Comparison of ENCODE assay signal across 10 cellular contexts in the genomic region with DNA sequence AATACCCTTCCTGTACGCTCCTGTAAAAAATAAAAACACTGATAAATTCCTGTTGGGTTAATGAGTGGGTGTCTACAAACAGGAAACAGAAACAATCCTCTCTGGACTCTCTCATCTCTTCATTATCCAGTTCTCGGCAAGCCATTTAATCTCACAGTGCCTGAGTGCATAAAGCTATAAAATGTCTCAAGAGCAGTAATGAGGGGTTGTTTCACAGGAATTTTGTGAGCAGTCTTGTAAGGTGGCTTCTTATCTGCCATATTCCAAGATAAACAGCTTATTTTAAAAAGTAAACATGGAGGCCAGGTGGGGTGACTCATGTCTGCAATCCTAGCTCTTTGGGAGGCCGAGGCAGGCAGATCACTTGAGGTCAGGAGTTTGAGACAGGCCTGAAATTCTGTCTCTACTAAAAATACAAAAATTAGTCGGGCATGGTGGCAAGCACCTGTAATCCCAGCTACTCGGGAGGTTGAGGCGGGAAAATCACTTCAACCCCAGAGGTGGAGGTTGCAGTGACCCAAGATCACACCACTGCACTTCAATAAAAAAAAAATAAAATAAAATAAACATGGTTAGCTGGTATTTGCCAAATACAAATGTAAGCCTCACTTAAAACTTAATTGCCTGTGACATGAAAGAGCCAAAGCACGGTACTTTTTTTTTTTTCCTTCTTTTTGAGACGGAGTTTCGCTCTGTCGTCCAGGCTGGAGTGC. TPM values are rescaled to one million over a fixed set of nuclear protein-coding genes. Genes with fewer than 3 reads are reported as not detected.
DNase-seq lines count a peak whose midpoint lies in the region; ATAC-seq and TF ChIP-seq lines count a peak whose summit lies in the region.
"Had no signal": no experiment of that assay in that cellular context is flagged by ENCODE, and none has a peak within 500 bp of the region (broad histone marks: within the 10 kb centered on the region; RNA-seq: fewer than 3 reads in every experiment).

No MANE protein-coding gene starts in this region.

- intact Hi-C loops in A673 (cut with micrococcal nuclease; ENCODE audit: unreplicated experiment) (no loop called here), body of pancreas (cut with DNase I) (no loop called here)

- TF ChIP-seq CTCF in A673 (conservative IDR thresholded peaks at IDR 0.05; ENCODE audit: low read depth, low read length): no peak
- TF ChIP-seq CTCF in body of pancreas (IDR thresholded peaks at IDR 0.05): no peak

- POLR2A ChIA-PET in A673 (lab: Charles Lee; ENCODE audit: low non-redundant PET): interaction anchor here (0.6 to 0.7 kb wide), 2 partner anchors 38 to 1872 kb away, joined by 4 to 8 read pairs; no protein-coding TSS in a partner anchor

- no peak for ATAC-seq in body of pancreas
- no peak for ATAC-seq in GM21381 (IDR thresholded peaks at IDR 0.05; ENCODE audit: unreplicated experiment)
- ATAC-seq in GM18858 (IDR thresholded peaks at IDR 0.05; ENCODE audit: unreplicated experiment): no peak
- no peak for ATAC-seq in HG02571 (IDR thresholded peaks at IDR 0.05; ENCODE audit: unreplicated experiment)

- no peak for TF ChIP-seq POLR2A in body of pancreas (IDR thresholded peaks at IDR 0.05)

- H3K36me3 ChIP-seq in A673 (ENCODE audit: insufficient read depth, low read length, poor library complexity, severe bottlenecking) (no peaks in the 10 kb centered on the region), HUES48 (ENCODE audit: control insufficient read depth, insufficient read depth, low read length) (no peaks in the 10 kb centered on the region), body of pancreas (replicated peaks in 1 of 2; ENCODE audit: insufficient read depth in 1 of 2, low read depth in 2 of 2) (peaks cover 0 to 2% of the 10 kb centered on the region in 2 donors), mesodermal cell (ENCODE audit: control insufficient read depth, insufficient read depth, low read length) (peaks cover 38% of the 10 kb centered on the region)

- 63 to 70% methylated on average over 10 of the region's 10 CpGs for WGBS in body of pancreas, 2 donors
- WGBS in mesodermal cell (ENCODE audit: insufficient coverage in 2 of 2), 2 experiments: 39 to 86% methylated on average over 2 to 7 of the region's 10 CpGs

- H3K27me3 ChIP-seq in A673 (replicated peaks; ENCODE audit: insufficient read depth, low read depth, low read length, poor library complexity) (no peaks in the 10 kb centered on the region), HUES48 (ENCODE audit: control insufficient read depth, insufficient read depth, low read length) (no peaks in the 10 kb centered on the region), body of pancreas (no peaks in the 10 kb centered on the region)

- peaks cover 33% of the 10 kb centered on the region for H3K4me1 ChIP-seq in A673 (ENCODE audit: insufficient read depth, low read length, poor library complexity, severe bottlenecking)
- peaks cover 10% of the 10 kb centered on the region for H3K4me1 ChIP-seq in HUES48 (ENCODE audit: control insufficient read depth, insufficient read depth, low read length)
- H3K4me1 ChIP-seq in body of pancreas: peaks cover 7% of the 10 kb centered on the region
- H3K4me1 ChIP-seq in mesodermal cell (ENCODE audit: control insufficient read depth, insufficient read depth, low read length, poor library complexity, severe bottlenecking): peaks cover 9% of the 10 kb centered on the region

- H3K9me3 ChIP-seq in A673 (ENCODE audit: low read depth, low read length, poor library complexity, severe bottlenecking) (no peaks in the 10 kb centered on the region), HUES48 (ENCODE audit: control insufficient read depth, insufficient read depth, low read length) (no peaks in the 10 kb centered on the region), body of pancreas (no peaks in the 10 kb centered on the region), mesodermal cell (ENCODE audit: control insufficient read depth, low read length) (no peaks in the 10 kb centered on the region)

- CTCF ChIA-PET in A673 (lab: Charles Lee): interaction anchor here (0.6 to 0.7 kb wide), 2 partner anchors 45 to 575 kb away, joined by 3 to 9 read pairs; a partner anchor contains a TSS

- DNase-seq in A673 (ENCODE audit: low spot score) (peak; percentile 78), body of pancreas (peak in 3 of 4 donors; percentile 7 to 31 (median 19)), T-helper 9 cell (no peak)
- DNase-seq: anterior cingulate cortex, RPMI8226 had no signal

- peak overlapping the region; percentile 89 for H3K27ac ChIP-seq in A673 (ENCODE audit: low read depth, low read length, poor library complexity, severe bottlenecking)
- H3K27ac ChIP-seq in HUES48 (ENCODE audit: low read depth, low read length): peak overlapping the region; percentile 94
- H3K27ac ChIP-seq in body of pancreas: peak overlapping the region in 3 of 4 donors; percentile 21 to 40 (median 39)
- H3K27ac ChIP-seq in mesodermal cell (ENCODE audit: low read depth, low read length, severe bottlenecking): peak overlapping the region; percentile 97

- no TSS peak for BruUV-seq in A673 (replicated peaks; lab: Mats Ljungman, UMichigan)

- H3K4me3 ChIP-seq in A673 (ENCODE audit: low read depth, low read length, poor library complexity, severe bottlenecking) (no peak overlapping the region), HUES48 (ENCODE audit: low read depth, low read length) (no peak overlapping the region), body of pancreas (no peak overlapping the region), mesodermal cell (ENCODE audit: extremely low read depth, insufficient read depth, low read length, poor library complexity, severe bottlenecking) (no peak overlapping the region)

- no peak overlapping the region for H3K9ac ChIP-seq in HUES48 (ENCODE audit: low read depth, low read length)

RNA-seq across cellular contexts. Expression of a gene that starts 54.0 kb away (rescaled TPM):
- total RNA-seq in A673 (2021) (52.1 and 62.2 TPM in 2 replicates), body of pancreas (10 to 100 TPM; 41.2 to 89.0 TPM)
- 30.2 TPM for polyA plus RNA-seq in mesodermal cell (2013, experiment 1 of 2)
- polyA plus RNA-seq in mesodermal cell (2013, experiment 2 of 2): 30.7 TPM

Comparison
In these comparisons a context has a peak if more than half of its experiments do, and no peak if none do; other contexts are left out.
1. H3K27ac ChIP-seq: peak in every context shown above with its lines; median percentile 97 in mesodermal cell; 94 in HUES48; 89 in A673; 39 in body of pancreas.